1 cellular context compared by ENCODE assay signal in the genomic region with DNA sequence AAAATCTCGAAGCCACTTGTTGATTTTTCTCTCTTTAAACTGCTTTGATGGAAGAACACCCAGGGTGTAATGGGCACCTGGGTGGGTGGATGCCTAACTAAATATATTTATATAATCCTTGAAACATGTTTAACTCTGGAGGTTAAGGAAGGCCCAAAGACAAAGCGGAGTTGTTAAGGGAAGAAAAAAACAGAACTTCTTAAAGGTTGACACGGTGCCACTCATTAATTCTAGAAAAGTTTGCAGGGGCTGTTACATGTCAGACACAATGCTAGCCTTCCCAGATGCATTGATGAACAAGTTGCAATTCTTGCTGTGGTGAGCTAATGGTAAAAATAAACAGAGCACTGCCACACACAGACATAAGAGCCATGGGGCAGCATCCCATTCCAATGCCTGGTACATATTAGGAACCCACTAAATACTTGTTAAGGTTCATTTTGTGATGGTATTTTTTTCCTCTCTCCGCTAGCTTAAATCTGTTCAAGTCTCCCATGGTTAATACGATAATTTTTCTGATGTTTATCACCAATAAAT.
TF ChIP-seq lines count a peak whose summit lies in the region.

No MANE protein-coding gene starts in this region.

TF ChIP-seq in SK-N-SH, 30 proteins besides CTCF, POLR2A, EP300 and RAD21 (continued from another document):
- TF ChIP-seq, protein P1, sequence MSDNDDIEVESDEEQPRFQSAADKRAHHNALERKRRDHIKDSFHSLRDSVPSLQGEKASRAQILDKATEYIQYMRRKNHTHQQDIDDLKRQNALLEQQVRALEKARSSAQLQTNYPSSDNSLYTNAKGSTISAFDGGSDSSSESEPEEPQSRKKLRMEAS (IDR thresholded peaks at IDR 0.05; ENCODE audit: low read depth): no peak
- TF ChIP-seq FOSL2 (IDR thresholded peaks at IDR 0.05; ENCODE audit: borderline replicate concordance, low read depth): no peak
- TF ChIP-seq, protein P2, sequence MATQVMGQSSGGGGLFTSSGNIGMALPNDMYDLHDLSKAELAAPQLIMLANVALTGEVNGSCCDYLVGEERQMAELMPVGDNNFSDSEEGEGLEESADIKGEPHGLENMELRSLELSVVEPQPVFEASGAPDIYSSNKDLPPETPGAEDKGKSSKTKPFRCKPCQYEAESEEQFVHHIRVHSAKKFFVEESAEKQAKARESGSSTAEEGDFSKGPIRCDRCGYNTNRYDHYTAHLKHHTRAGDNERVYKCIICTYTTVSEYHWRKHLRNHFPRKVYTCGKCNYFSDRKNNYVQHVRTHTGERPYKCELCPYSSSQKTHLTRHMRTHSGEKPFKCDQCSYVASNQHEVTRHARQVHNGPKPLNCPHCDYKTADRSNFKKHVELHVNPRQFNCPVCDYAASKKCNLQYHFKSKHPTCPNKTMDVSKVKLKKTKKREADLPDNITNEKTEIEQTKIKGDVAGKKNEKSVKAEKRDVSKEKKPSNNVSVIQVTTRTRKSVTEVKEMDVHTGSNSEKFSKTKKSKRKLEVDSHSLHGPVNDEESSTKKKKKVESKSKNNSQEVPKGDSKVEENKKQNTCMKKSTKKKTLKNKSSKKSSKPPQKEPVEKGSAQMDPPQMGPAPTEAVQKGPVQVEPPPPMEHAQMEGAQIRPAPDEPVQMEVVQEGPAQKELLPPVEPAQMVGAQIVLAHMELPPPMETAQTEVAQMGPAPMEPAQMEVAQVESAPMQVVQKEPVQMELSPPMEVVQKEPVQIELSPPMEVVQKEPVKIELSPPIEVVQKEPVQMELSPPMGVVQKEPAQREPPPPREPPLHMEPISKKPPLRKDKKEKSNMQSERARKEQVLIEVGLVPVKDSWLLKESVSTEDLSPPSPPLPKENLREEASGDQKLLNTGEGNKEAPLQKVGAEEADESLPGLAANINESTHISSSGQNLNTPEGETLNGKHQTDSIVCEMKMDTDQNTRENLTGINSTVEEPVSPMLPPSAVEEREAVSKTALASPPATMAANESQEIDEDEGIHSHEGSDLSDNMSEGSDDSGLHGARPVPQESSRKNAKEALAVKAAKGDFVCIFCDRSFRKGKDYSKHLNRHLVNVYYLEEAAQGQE (IDR thresholded peaks at IDR 0.05; ENCODE audit: low read depth, low read length): no peak
- TF ChIP-seq TEAD4 (IDR thresholded peaks at IDR 0.05; ENCODE audit: borderline replicate concordance, insufficient read depth): no peak
